In genomic region chrX:23403849-23404248, GRCh38 we compare ENCODE assay signal across 14 cellular contexts.
DNase-seq lines count a peak whose midpoint lies in the region; ATAC-seq and TF ChIP-seq lines count a peak whose summit lies in the region.
"Had no signal": no experiment of that assay in that cellular context is flagged by ENCODE, and none has a peak within 500 bp of the region (broad histone marks: within the 10 kb centered on the region; RNA-seq: fewer than 3 reads in every experiment).

No MANE protein-coding gene starts in this region.

- peak; percentile 3 for DNase-seq in cardiac muscle cell (ENCODE audit: low read depth in 1 of 2, low spot score in 1 of 2)
- no peak for DNase-seq in heart right ventricle
- peak; percentile 20 for DNase-seq in RKO (ENCODE audit: low spot score)
- no peak for DNase-seq in fibroblast of pulmonary artery (ENCODE audit: low read depth)
- no peak for DNase-seq in NCI-H345 treated with DMSO at 0.1 percent for 48 hours (lab: John Stamatoyannopoulos, UW; ENCODE audit: unreplicated experiment)
- no peak for DNase-seq in putamen (ENCODE audit: low spot score)
- DNase-seq in NCI-H187 (lab: John Stamatoyannopoulos, UW): no peak
- DNase-seq: activated CD4-positive, alpha-beta T cell treated with anti-CD3 and anti-CD28 coated beads for 36 hours; SIG-M5; stimulated activated CD4-positive, alpha-beta T cell treated with anti-CD3 and anti-CD28 coated beads, Interleukin-12 subunit alpha, Interleukin-12 subunit beta, amount 100 ng/mL, for 4 hours; stimulated activated CD8-positive, alpha-beta memory T cell treated with anti-CD3 and anti-CD28 coated beads, Interleukin-4, amount 100 ng/mL, for 48 hours had no signal

- no peaks in the 10 kb centered on the region for H3K27me3 ChIP-seq in cardiac muscle cell
- peaks cover 0 to 19% (median 0%) of the 10 kb centered on the region in 7 donors for H3K27me3 ChIP-seq in heart right ventricle
- H3K27me3 ChIP-seq: BLaER1 treated with 17β-estradiol and CSF1 and Interleukin-3, amounts not matched to agents 10 nM and 100 nM had no signal

- no peak overlapping the region for H3K27ac ChIP-seq in cardiac muscle cell
- no peak overlapping the region for H3K27ac ChIP-seq in heart right ventricle
- H3K27ac ChIP-seq: BLaER1 treated with 17β-estradiol and CSF1 and Interleukin-3, amounts not matched to agents 10 nM and 100 nM had no signal

- WGBS in heart right ventricle, 2 donors: 65 to 66% methylated on average over 6 of the region's 6 CpGs

- H3K4me1 ChIP-seq in cardiac muscle cell (ENCODE audit: low read depth) (peaks cover 7% of the 10 kb centered on the region), heart right ventricle (no peaks in the 10 kb centered on the region)
- H3K4me1 ChIP-seq: BLaER1 treated with 17β-estradiol and CSF1 and Interleukin-3, amounts not matched to agents 10 nM and 100 nM had no signal

- H3K4me3 ChIP-seq in cardiac muscle cell: no peak overlapping the region
- no peak overlapping the region for H3K4me3 ChIP-seq in heart right ventricle
- H3K4me3 ChIP-seq in fibroblast of pulmonary artery (replicated peaks; ENCODE audit: low read depth, low read length): no peak overlapping the region
- H3K4me3 ChIP-seq: BLaER1 treated with 17β-estradiol and CSF1 and Interleukin-3, amounts not matched to agents 10 nM and 100 nM had no signal

- intact Hi-C loops in heart right ventricle (cut with DNase I): no loop called here

- no peaks in the 10 kb centered on the region for H3K36me3 ChIP-seq in cardiac muscle cell
- H3K36me3 ChIP-seq in heart right ventricle: no peaks in the 10 kb centered on the region
- H3K36me3 ChIP-seq: BLaER1 treated with 17β-estradiol and CSF1 and Interleukin-3, amounts not matched to agents 10 nM and 100 nM had no signal

- ATAC-seq in heart right ventricle: no peak
- no peak for ATAC-seq in HG03432 (IDR thresholded peaks at IDR 0.05; ENCODE audit: unreplicated experiment)
- ATAC-seq: activated CD4-positive, alpha-beta T cell treated with anti-CD3 and anti-CD28 coated beads for 36 hours; natural killer cell treated with Interleukin-12 subunit alpha and Interleukin-12 subunit beta and Interleukin-15 and Interleukin-18, amount 100 ng/mL, for 72 hours had no signal

- TF ChIP-seq CTCF in cardiac muscle cell (IDR thresholded peaks at IDR 0.05; ENCODE audit: low read depth, low read length) (peak; percentile 25), heart right ventricle (IDR thresholded peaks at IDR 0.05) (peak in 1 of 9 donors; percentile 15), fibroblast of pulmonary artery (IDR thresholded peaks at IDR 0.05; ENCODE audit: low read length, missing control alignments) (peak; percentile 13)

- no peaks in the 10 kb centered on the region for H3K9me3 ChIP-seq in cardiac muscle cell (ENCODE audit: low read depth)
- H3K9me3 ChIP-seq in heart right ventricle: no peaks in the 10 kb centered on the region
- H3K9me3 ChIP-seq: BLaER1 treated with 17β-estradiol and CSF1 and Interleukin-3, amounts not matched to agents 10 nM and 100 nM had no signal

Comparison
In these comparisons a context has a peak if more than half of its experiments do, and no peak if none do; other contexts are left out.
1. DNase-seq: peak in cardiac muscle cell (2 of 2) and RKO (single experiment); none in heart right ventricle (0 of 2), fibroblast of pulmonary artery (single experiment), NCI-H345 treated with DMSO at 0.1 percent for 48 hours (single experiment), putamen (single experiment) and NCI-H187 (0 of 2).